In the genomic region with DNA sequence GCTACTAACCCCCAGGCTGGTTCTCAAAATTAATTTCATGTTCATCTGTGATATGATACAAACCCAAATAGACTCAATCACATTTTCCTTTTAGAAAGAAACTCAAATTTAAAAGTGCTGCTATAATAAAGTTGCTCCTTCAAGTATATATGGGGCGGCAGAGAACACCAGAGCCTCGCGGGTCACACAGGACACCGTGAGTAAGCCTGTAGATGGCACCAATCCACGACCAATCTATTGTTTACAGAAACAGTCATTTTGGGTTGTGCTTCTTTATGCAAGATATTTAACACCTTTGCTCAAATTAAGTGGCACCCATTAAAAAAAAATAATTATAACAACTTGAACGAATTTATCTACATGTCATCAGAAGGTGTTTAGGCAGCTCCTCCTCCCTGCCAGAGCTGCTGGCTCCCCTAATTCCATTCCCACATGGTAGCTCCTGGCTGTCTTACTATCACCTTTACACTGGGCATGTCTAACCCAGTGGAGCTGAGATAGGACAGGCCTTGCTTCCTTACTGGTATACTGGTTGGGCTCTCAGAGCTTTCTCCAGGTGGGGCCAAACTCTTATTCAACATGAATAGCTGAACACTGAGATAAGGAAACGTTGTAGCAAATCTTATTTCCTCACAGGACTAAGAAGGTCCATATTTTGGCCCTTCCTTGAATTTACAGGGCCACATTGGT, we compare ENCODE assay signal across 16 cellular contexts.
"Had no signal": no experiment of that assay in that cellular context is flagged by ENCODE, and none has a peak within 500 bp of the region (broad histone marks: within the 10 kb centered on the region; RNA-seq: fewer than 3 reads in every experiment).

No MANE protein-coding gene starts in this region.

- H3K27me3 Mint-ChIP-seq: activated CD4-positive, alpha-beta T cell treated with anti-CD3 and anti-CD28 coated beads, Interleukin-2, amount 10 ng/mL, durations not matched to agents 7 days and 5 days; activated T-helper 17 cell treated with anti-CD3 and anti-CD28 coated beads, Interleukin-2, amount 50 U/mL, for 72 hours; naive thymus-derived CD4-positive, alpha-beta T cell; progenitor cell of endocrine pancreas had no signal

- H3K9me3 Mint-ChIP-seq: activated CD4-positive, alpha-beta T cell treated with anti-CD3 and anti-CD28 coated beads, Interleukin-2, amount 10 ng/mL, durations not matched to agents 7 days and 5 days; activated naive CD4-positive, alpha-beta T cell treated with anti-CD3 and anti-CD28 coated beads for 36 hours; activated T-helper 17 cell treated with anti-CD3 and anti-CD28 coated beads, Interleukin-2, amount 50 U/mL, for 72 hours had no signal

- ATAC-seq: activated T-helper 17 cell treated with anti-CD3 and anti-CD28 coated beads, Interleukin-2, amount 50 U/mL, for 72 hours; lower lobe of right lung; naive thymus-derived CD4-positive, alpha-beta T cell; right cardiac atrium had no signal

- H3K4me1 ChIP-seq: lower lobe of right lung, tibial artery, vagina had no signal

- H3K9me3 ChIP-seq: lower lobe of right lung, tibial artery, vagina had no signal

- H3K4me2 ChIP-seq: smooth muscle cell had no signal

- H3K27ac Mint-ChIP-seq: activated CD4-positive, alpha-beta T cell treated with anti-CD3 and anti-CD28 coated beads, Interleukin-2, amount 10 ng/mL, durations not matched to agents 7 days and 5 days; activated naive CD4-positive, alpha-beta T cell treated with anti-CD3 and anti-CD28 coated beads for 36 hours; activated T-helper 17 cell treated with anti-CD3 and anti-CD28 coated beads, Interleukin-2, amount 50 U/mL, for 72 hours; naive thymus-derived CD4-positive, alpha-beta T cell; progenitor cell of endocrine pancreas had no signal

- H3K4me3 ChIP-seq: lower lobe of right lung, smooth muscle cell, tibial artery, vagina had no signal

- H3K4me3 Mint-ChIP-seq: activated CD4-positive, alpha-beta T cell treated with anti-CD3 and anti-CD28 coated beads, Interleukin-2, amount 10 ng/mL, durations not matched to agents 7 days and 5 days; activated naive CD4-positive, alpha-beta T cell treated with anti-CD3 and anti-CD28 coated beads for 36 hours; activated T-helper 17 cell treated with anti-CD3 and anti-CD28 coated beads, Interleukin-2, amount 50 U/mL, for 72 hours; naive thymus-derived CD4-positive, alpha-beta T cell had no signal

- FAIRE-seq: astrocyte, colon had no signal

- H3K27ac ChIP-seq: lower lobe of right lung, tibial artery, vagina had no signal

- DNase-seq: activated CD4-positive, alpha-beta T cell treated with anti-CD3 and anti-CD28 coated beads, Interleukin-2, amount 10 ng/mL, durations not matched to agents 7 days and 5 days; activated CD4-positive, CD25-positive, alpha-beta regulatory T cell; activated naive CD4-positive, alpha-beta T cell treated with anti-CD3 and anti-CD28 coated beads for 36 hours; activated T-cell treated with anti-CD3 and anti-CD28 coated beads for 4 hours; effector CD4-positive, alpha-beta T cell; hippocampal formation; lower lobe of right lung; naive thymus-derived CD4-positive, alpha-beta T cell; right cardiac atrium; tibial artery had no signal

- H3K27me3 ChIP-seq: tibial artery, vagina had no signal
